Comparison of ENCODE assay signal across 1 cellular context in the genomic region with DNA sequence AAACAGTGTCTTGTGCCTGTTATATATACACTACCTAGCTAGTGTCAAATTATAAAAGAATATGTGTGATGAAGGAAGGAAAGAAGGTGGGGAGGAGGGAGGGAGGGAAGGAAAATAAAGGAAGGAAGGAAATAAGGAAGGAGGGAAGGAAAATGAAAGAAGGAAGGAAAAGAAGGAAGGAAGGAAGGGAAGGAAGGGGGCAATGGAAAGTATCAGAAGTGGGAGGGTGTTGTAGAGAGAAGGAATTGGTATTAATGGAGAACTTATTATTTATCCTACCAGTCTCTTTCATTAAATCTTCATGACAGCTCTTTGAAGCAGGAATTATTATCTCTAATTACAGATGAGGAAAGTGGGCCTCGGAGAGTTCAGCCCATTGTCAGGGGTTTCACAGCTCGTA.
TF ChIP-seq lines count a peak whose summit lies in the region.

No MANE protein-coding gene starts in this region.

TF ChIP-seq in K562, 482 proteins besides CTCF, POLR2A, EP300 and RAD21 (continued from another document and continues in another):
- TF ChIP-seq, protein P1, sequence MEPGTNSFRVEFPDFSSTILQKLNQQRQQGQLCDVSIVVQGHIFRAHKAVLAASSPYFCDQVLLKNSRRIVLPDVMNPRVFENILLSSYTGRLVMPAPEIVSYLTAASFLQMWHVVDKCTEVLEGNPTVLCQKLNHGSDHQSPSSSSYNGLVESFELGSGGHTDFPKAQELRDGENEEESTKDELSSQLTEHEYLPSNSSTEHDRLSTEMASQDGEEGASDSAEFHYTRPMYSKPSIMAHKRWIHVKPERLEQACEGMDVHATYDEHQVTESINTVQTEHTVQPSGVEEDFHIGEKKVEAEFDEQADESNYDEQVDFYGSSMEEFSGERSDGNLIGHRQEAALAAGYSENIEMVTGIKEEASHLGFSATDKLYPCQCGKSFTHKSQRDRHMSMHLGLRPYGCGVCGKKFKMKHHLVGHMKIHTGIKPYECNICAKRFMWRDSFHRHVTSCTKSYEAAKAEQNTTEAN (CRISPR knock-in tag; IDR thresholded peaks at IDR 0.05): no peak
- TF ChIP-seq POLR3A (IDR thresholded peaks at IDR 0.05; ENCODE audit: borderline replicate concordance, extremely low read depth, insufficient read depth, insufficient read length) (no peak), HIVEP1 (CRISPR knock-in tag; IDR thresholded peaks at IDR 0.05) (no peak), KLF1 (tag; IDR thresholded peaks at IDR 0.05) (no peak), ARID2 (IDR thresholded peaks at IDR 0.05) (0 out of 2 replicates have a peak, but pooled peaks have one; percentile 34), ARHGAP35 (IDR thresholded peaks at IDR 0.05; ENCODE audit: partially characterized antibody) (peak; percentile 49), ZNF780A (CRISPR knock-in tag; IDR thresholded peaks at IDR 0.05) (no peak), HCFC1 (IDR thresholded peaks at IDR 0.05; ENCODE audit: low read depth, low read length) (no peak), HDAC1 (IDR thresholded peaks at IDR 0.05) (peak in 1 of 2 experiments; percentile 26; a peak in 1 of 4 replicates), ZNF384 (IDR thresholded peaks at IDR 0.05; ENCODE audit: low read depth, low read length) (no peak), ZC3H11A (IDR thresholded peaks at IDR 0.05; ENCODE audit: low read depth, low read length) (no peak), FOXJ2 (tag; IDR thresholded peaks at IDR 0.05) (no peak), ZNF282 (CRISPR knock-in tag; IDR thresholded peaks at IDR 0.05) (no peak), ARID1B (IDR thresholded peaks at IDR 0.05) (no peak), ZFPM2 (CRISPR knock-in tag; IDR thresholded peaks at IDR 0.05) (no peak), THRAP3 (IDR thresholded peaks at IDR 0.05; ENCODE audit: borderline replicate concordance) (0 out of 2 replicates have a peak, but pooled peaks have one; percentile 51), CEBPG (CRISPR knock-in tag; IDR thresholded peaks at IDR 0.05) (no peak), CEBPG (tag; conservative IDR thresholded peaks at IDR 0.05 in 1 of 2, IDR thresholded peaks at IDR 0.05 in 1 of 2) (no peak), ZNF134 (CRISPR knock-in tag; conservative IDR thresholded peaks at IDR 0.05) (no peak), BRF1 (IDR thresholded peaks at IDR 0.05; ENCODE audit: borderline replicate concordance, extremely low read depth, insufficient read length) (no peak), TAF7 (tag; IDR thresholded peaks at IDR 0.05) (no peak), LCOR (CRISPR knock-in tag; IDR thresholded peaks at IDR 0.05) (no peak), CBX2 (IDR thresholded peaks at IDR 0.05; ENCODE audit: insufficient read depth, low read length, poor library complexity, severe bottlenecking) (no peak)
- TF ChIP-seq, protein P2, sequence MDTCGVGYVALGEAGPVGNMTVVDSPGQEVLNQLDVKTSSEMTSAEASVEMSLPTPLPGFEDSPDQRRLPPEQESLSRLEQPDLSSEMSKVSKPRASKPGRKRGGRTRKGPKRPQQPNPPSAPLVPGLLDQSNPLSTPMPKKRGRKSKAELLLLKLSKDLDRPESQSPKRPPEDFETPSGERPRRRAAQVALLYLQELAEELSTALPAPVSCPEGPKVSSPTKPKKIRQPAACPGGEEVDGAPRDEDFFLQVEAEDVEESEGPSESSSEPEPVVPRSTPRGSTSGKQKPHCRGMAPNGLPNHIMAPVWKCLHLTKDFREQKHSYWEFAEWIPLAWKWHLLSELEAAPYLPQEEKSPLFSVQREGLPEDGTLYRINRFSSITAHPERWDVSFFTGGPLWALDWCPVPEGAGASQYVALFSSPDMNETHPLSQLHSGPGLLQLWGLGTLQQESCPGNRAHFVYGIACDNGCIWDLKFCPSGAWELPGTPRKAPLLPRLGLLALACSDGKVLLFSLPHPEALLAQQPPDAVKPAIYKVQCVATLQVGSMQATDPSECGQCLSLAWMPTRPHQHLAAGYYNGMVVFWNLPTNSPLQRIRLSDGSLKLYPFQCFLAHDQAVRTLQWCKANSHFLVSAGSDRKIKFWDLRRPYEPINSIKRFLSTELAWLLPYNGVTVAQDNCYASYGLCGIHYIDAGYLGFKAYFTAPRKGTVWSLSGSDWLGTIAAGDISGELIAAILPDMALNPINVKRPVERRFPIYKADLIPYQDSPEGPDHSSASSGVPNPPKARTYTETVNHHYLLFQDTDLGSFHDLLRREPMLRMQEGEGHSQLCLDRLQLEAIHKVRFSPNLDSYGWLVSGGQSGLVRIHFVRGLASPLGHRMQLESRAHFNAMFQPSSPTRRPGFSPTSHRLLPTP (IDR thresholded peaks at IDR 0.05; ENCODE audit: borderline replicate concordance, extremely low read depth, insufficient read length): no peak
- TF ChIP-seq, protein P3, sequence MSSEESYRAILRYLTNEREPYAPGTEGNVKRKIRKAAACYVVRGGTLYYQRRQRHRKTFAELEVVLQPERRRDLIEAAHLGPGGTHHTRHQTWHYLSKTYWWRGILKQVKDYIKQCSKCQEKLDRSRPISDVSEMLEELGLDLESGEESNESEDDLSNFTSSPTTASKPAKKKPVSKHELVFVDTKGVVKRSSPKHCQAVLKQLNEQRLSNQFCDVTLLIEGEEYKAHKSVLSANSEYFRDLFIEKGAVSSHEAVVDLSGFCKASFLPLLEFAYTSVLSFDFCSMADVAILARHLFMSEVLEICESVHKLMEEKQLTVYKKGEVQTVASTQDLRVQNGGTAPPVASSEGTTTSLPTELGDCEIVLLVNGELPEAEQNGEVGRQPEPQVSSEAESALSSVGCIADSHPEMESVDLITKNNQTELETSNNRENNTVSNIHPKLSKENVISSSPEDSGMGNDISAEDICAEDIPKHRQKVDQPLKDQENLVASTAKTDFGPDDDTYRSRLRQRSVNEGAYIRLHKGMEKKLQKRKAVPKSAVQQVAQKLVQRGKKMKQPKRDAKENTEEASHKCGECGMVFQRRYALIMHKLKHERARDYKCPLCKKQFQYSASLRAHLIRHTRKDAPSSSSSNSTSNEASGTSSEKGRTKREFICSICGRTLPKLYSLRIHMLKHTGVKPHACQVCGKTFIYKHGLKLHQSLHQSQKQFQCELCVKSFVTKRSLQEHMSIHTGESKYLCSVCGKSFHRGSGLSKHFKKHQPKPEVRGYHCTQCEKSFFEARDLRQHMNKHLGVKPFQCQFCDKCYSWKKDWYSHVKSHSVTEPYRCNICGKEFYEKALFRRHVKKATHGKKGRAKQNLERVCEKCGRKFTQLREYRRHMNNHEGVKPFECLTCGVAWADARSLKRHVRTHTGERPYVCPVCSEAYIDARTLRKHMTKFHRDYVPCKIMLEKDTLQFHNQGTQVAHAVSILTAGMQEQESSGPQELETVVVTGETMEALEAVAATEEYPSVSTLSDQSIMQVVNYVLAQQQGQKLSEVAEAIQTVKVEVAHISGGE (CRISPR knock-in tag; IDR thresholded peaks at IDR 0.05): no peak
- TF ChIP-seq, protein P4, sequence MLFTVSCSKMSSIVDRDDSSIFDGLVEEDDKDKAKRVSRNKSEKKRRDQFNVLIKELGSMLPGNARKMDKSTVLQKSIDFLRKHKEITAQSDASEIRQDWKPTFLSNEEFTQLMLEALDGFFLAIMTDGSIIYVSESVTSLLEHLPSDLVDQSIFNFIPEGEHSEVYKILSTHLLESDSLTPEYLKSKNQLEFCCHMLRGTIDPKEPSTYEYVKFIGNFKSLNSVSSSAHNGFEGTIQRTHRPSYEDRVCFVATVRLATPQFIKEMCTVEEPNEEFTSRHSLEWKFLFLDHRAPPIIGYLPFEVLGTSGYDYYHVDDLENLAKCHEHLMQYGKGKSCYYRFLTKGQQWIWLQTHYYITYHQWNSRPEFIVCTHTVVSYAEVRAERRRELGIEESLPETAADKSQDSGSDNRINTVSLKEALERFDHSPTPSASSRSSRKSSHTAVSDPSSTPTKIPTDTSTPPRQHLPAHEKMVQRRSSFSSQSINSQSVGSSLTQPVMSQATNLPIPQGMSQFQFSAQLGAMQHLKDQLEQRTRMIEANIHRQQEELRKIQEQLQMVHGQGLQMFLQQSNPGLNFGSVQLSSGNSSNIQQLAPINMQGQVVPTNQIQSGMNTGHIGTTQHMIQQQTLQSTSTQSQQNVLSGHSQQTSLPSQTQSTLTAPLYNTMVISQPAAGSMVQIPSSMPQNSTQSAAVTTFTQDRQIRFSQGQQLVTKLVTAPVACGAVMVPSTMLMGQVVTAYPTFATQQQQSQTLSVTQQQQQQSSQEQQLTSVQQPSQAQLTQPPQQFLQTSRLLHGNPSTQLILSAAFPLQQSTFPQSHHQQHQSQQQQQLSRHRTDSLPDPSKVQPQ (CRISPR knock-in tag; IDR thresholded peaks at IDR 0.05; ENCODE audit: borderline replicate concordance): no peak
- TF ChIP-seq, protein P5, sequence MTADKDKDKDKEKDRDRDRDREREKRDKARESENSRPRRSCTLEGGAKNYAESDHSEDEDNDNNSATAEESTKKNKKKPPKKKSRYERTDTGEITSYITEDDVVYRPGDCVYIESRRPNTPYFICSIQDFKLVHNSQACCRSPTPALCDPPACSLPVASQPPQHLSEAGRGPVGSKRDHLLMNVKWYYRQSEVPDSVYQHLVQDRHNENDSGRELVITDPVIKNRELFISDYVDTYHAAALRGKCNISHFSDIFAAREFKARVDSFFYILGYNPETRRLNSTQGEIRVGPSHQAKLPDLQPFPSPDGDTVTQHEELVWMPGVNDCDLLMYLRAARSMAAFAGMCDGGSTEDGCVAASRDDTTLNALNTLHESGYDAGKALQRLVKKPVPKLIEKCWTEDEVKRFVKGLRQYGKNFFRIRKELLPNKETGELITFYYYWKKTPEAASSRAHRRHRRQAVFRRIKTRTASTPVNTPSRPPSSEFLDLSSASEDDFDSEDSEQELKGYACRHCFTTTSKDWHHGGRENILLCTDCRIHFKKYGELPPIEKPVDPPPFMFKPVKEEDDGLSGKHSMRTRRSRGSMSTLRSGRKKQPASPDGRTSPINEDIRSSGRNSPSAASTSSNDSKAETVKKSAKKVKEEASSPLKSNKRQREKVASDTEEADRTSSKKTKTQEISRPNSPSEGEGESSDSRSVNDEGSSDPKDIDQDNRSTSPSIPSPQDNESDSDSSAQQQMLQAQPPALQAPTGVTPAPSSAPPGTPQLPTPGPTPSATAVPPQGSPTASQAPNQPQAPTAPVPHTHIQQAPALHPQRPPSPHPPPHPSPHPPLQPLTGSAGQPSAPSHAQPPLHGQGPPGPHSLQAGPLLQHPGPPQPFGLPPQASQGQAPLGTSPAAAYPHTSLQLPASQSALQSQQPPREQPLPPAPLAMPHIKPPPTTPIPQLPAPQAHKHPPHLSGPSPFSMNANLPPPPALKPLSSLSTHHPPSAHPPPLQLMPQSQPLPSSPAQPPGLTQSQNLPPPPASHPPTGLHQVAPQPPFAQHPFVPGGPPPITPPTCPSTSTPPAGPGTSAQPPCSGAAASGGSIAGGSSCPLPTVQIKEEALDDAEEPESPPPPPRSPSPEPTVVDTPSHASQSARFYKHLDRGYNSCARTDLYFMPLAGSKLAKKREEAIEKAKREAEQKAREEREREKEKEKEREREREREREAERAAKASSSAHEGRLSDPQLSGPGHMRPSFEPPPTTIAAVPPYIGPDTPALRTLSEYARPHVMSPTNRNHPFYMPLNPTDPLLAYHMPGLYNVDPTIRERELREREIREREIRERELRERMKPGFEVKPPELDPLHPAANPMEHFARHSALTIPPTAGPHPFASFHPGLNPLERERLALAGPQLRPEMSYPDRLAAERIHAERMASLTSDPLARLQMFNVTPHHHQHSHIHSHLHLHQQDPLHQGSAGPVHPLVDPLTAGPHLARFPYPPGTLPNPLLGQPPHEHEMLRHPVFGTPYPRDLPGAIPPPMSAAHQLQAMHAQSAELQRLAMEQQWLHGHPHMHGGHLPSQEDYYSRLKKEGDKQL (CRISPR knock-in tag; IDR thresholded peaks at IDR 0.05; ENCODE audit: borderline replicate concordance): no peak
- TF ChIP-seq, protein P6, sequence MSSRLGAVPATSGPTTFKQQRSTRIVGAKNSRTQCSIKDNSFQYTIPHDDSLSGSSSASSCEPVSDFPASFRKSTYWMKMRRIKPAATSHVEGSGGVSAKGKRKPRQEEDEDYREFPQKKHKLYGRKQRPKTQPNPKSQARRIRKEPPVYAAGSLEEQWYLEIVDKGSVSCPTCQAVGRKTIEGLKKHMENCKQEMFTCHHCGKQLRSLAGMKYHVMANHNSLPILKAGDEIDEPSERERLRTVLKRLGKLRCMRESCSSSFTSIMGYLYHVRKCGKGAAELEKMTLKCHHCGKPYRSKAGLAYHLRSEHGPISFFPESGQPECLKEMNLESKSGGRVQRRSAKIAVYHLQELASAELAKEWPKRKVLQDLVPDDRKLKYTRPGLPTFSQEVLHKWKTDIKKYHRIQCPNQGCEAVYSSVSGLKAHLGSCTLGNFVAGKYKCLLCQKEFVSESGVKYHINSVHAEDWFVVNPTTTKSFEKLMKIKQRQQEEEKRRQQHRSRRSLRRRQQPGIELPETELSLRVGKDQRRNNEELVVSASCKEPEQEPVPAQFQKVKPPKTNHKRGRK (tag; IDR thresholded peaks at IDR 0.05): peak; percentile 75
- TF ChIP-seq, protein P7, sequence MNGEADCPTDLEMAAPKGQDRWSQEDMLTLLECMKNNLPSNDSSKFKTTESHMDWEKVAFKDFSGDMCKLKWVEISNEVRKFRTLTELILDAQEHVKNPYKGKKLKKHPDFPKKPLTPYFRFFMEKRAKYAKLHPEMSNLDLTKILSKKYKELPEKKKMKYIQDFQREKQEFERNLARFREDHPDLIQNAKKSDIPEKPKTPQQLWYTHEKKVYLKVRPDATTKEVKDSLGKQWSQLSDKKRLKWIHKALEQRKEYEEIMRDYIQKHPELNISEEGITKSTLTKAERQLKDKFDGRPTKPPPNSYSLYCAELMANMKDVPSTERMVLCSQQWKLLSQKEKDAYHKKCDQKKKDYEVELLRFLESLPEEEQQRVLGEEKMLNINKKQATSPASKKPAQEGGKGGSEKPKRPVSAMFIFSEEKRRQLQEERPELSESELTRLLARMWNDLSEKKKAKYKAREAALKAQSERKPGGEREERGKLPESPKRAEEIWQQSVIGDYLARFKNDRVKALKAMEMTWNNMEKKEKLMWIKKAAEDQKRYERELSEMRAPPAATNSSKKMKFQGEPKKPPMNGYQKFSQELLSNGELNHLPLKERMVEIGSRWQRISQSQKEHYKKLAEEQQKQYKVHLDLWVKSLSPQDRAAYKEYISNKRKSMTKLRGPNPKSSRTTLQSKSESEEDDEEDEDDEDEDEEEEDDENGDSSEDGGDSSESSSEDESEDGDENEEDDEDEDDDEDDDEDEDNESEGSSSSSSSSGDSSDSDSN (IDR thresholded peaks at IDR 0.05; ENCODE audit: borderline replicate concordance in 1 of 2, low read depth in 2 of 2, low read length in 2 of 2): no peak
- TF ChIP-seq, protein P8, sequence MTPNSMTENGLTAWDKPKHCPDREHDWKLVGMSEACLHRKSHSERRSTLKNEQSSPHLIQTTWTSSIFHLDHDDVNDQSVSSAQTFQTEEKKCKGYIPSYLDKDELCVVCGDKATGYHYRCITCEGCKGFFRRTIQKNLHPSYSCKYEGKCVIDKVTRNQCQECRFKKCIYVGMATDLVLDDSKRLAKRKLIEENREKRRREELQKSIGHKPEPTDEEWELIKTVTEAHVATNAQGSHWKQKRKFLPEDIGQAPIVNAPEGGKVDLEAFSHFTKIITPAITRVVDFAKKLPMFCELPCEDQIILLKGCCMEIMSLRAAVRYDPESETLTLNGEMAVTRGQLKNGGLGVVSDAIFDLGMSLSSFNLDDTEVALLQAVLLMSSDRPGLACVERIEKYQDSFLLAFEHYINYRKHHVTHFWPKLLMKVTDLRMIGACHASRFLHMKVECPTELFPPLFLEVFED (CRISPR knock-in tag; conservative IDR thresholded peaks at IDR 0.05): peak; percentile 54; the same call in 1 of the 2 replicates
- TF ChIP-seq, protein P9, sequence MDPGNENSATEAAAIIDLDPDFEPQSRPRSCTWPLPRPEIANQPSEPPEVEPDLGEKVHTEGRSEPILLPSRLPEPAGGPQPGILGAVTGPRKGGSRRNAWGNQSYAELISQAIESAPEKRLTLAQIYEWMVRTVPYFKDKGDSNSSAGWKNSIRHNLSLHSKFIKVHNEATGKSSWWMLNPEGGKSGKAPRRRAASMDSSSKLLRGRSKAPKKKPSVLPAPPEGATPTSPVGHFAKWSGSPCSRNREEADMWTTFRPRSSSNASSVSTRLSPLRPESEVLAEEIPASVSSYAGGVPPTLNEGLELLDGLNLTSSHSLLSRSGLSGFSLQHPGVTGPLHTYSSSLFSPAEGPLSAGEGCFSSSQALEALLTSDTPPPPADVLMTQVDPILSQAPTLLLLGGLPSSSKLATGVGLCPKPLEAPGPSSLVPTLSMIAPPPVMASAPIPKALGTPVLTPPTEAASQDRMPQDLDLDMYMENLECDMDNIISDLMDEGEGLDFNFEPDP (CRISPR knock-in tag; IDR thresholded peaks at IDR 0.05): no peak
